ENCODE assay signal across 10 cellular contexts in genomic region chr4:163558539-163559044, GRCh38.
DNase-seq lines count a peak whose midpoint lies in the region; ATAC-seq and TF ChIP-seq lines count a peak whose summit lies in the region.
"Had no signal": no experiment of that assay in that cellular context is flagged by ENCODE, and none has a peak within 500 bp of the region (broad histone marks: within the 10 kb centered on the region; RNA-seq: fewer than 3 reads in every experiment).

No MANE protein-coding gene starts in this region.

- peak overlapping the region; percentile 92 for H3K27ac ChIP-seq in SK-N-MC
- no peak overlapping the region for H3K27ac ChIP-seq in mesenchymal stem cell (ENCODE audit: low read length, poor library complexity, severe bottlenecking)

- H4K91ac ChIP-seq in mesenchymal stem cell (ENCODE audit: low read length) = no peak overlapping the region

- H2AFZ ChIP-seq in mesenchymal stem cell (ENCODE audit: low read depth, low read length) = no peak overlapping the region

- DNase-seq in SK-N-MC (ENCODE audit: low read depth, low spot score) = no peak
- DNase-seq in mesenchymal stem cell = peak; percentile 39
- DNase-seq in kidney tubule cell (ENCODE audit: low spot score) = no peak
- no peak for DNase-seq in glutamatergic neuron
- no peak for DNase-seq in endothelial cell (ENCODE audit: low spot score)
- DNase-seq in NCI-H1048 (lab: John Stamatoyannopoulos, UW) = no peak
- DNase-seq: occipital lobe had no signal

- H3K36me3 Mint-ChIP-seq in glutamatergic neuron (ENCODE audit: unreplicated experiment) (no peaks in the 10 kb centered on the region), endothelial cell (ENCODE audit: low read depth, unreplicated experiment) (no peaks in the 10 kb centered on the region)

- H3K4me2 ChIP-seq in mesenchymal stem cell (ENCODE audit: low read length, poor library complexity, severe bottlenecking) = no peak overlapping the region

- H3K27me3 Mint-ChIP-seq in glutamatergic neuron (ENCODE audit: unreplicated experiment) = no peaks in the 10 kb centered on the region
- no peaks in the 10 kb centered on the region for H3K27me3 Mint-ChIP-seq in endothelial cell (ENCODE audit: unreplicated experiment)
- H3K27me3 Mint-ChIP-seq: brain had no signal

- no peak overlapping the region for H2AK5ac ChIP-seq in mesenchymal stem cell (ENCODE audit: low read length, severe bottlenecking)

- H3K4me1 Mint-ChIP-seq in glutamatergic neuron (ENCODE audit: low read depth, unreplicated experiment) (no peaks in the 10 kb centered on the region), endothelial cell (ENCODE audit: unreplicated experiment) (no peaks in the 10 kb centered on the region)

- H4K8ac ChIP-seq in mesenchymal stem cell (ENCODE audit: low read length) = no peak overlapping the region

- TF ChIP-seq CTCF in glutamatergic neuron (IDR thresholded peaks at IDR 0.05; ENCODE audit: partially characterized antibody, unreplicated experiment) (no peak), endothelial cell (IDR thresholded peaks at IDR 0.05; ENCODE audit: unreplicated experiment) (no peak)

- no peak overlapping the region for H3K14ac ChIP-seq in mesenchymal stem cell (ENCODE audit: low read length in 2 of 2)

- no peaks in the 10 kb centered on the region for H3K27me3 ChIP-seq in mesenchymal stem cell (ENCODE audit: control insufficient read depth in 1 of 2, insufficient read depth in 1 of 2, low read length in 2 of 2)

- H2BK12ac ChIP-seq in mesenchymal stem cell (ENCODE audit: low read length in 2 of 2) = no peak overlapping the region

- H3K9me3 Mint-ChIP-seq in glutamatergic neuron (ENCODE audit: unreplicated experiment) (no peaks in the 10 kb centered on the region), endothelial cell (ENCODE audit: unreplicated experiment) (no peaks in the 10 kb centered on the region)

- ATAC-seq in GM18868 (IDR thresholded peaks at IDR 0.05; ENCODE audit: unreplicated experiment) = peak; percentile 70
- peak; percentile 66 for ATAC-seq in HG02678 (IDR thresholded peaks at IDR 0.05; ENCODE audit: unreplicated experiment)

- H3K4me3 ChIP-seq in SK-N-MC = no peak overlapping the region
- H3K4me3 ChIP-seq in mesenchymal stem cell (ENCODE audit: insufficient read depth in 1 of 2, low read depth in 1 of 2, low read length in 2 of 2) = no peak overlapping the region

- no peak overlapping the region for H3K23ac ChIP-seq in mesenchymal stem cell (ENCODE audit: low read length in 2 of 2)

- peaks cover 14% of the 10 kb centered on the region for H3K36me3 ChIP-seq in SK-N-MC (ENCODE audit: insufficient read depth, low read length)
- no peaks in the 10 kb centered on the region for H3K36me3 ChIP-seq in mesenchymal stem cell (ENCODE audit: control insufficient read depth in 1 of 2, insufficient read depth in 2 of 2, low read depth in 1 of 2, low read length in 2 of 2)

- H3K9me3 ChIP-seq in SK-N-MC (ENCODE audit: low read depth, low read length) (peaks cover 15% of the 10 kb centered on the region; the same call in 1 of the 2 replicates), mesenchymal stem cell (ENCODE audit: control insufficient read depth, low read length) (no peaks in the 10 kb centered on the region)

- no peaks in the 10 kb centered on the region for H3K79me1 ChIP-seq in mesenchymal stem cell (replicated peaks; ENCODE audit: low read length, poor library complexity, severe bottlenecking)

- H2BK120ac ChIP-seq in mesenchymal stem cell (ENCODE audit: low read depth, low read length) = no peak overlapping the region

- H3K9ac ChIP-seq in SK-N-MC (ENCODE audit: insufficient read length) = no peak overlapping the region
- H3K9ac ChIP-seq in mesenchymal stem cell (ENCODE audit: low read length) = no peak overlapping the region

- H3K4me3 Mint-ChIP-seq in glutamatergic neuron (ENCODE audit: unreplicated experiment) (no peak overlapping the region), endothelial cell (ENCODE audit: unreplicated experiment) (no peak overlapping the region)
- H3K4me3 Mint-ChIP-seq: brain had no signal

- WGBS in mesenchymal stem cell = 56% methylated on average over 6 of the region's 6 CpGs

- H3K4ac ChIP-seq in mesenchymal stem cell (ENCODE audit: low read depth in 1 of 2, low read length in 2 of 2) = no peak overlapping the region

- no peak overlapping the region for H2BK15ac ChIP-seq in mesenchymal stem cell (ENCODE audit: low read depth, poor library complexity, severe bottlenecking)

- no peaks in the 10 kb centered on the region for H3K4me1 ChIP-seq in mesenchymal stem cell (ENCODE audit: control insufficient read depth, insufficient read depth, low read depth, low read length)

- no peak overlapping the region for H3K18ac ChIP-seq in mesenchymal stem cell (ENCODE audit: low read depth in 1 of 2, low read length in 2 of 2)

- no peak overlapping the region for H3K27ac Mint-ChIP-seq in glutamatergic neuron (ENCODE audit: unreplicated experiment)
- H3K27ac Mint-ChIP-seq in endothelial cell (ENCODE audit: unreplicated experiment) = no peak overlapping the region
- H3K27ac Mint-ChIP-seq: brain had no signal

- H2BK5ac ChIP-seq in mesenchymal stem cell (ENCODE audit: low read depth, low read length, poor library complexity, severe bottlenecking) = no peak overlapping the region
